ENCODE assay signal across 24 cellular contexts in the genomic region with DNA sequence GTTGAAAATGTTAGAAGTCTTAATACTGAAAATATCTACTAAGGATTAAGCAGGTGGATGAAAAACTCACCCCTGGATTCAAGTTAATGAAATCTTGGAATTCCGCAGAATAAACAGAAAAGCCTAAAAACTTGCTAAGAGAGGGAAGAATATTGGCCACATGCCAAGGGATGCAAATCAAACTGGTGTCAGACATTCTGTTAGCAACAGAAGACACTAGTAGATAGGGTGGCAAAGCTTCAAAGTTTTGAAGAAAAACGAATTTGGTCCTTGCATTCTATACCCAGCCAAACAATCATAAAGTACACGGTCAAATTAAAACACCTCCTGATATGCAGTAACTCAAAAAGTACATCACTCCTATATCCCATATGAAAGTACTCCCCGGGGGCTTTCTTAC.
A peak's percentile ranks its signal among the peaks of the same experiment; 100 is the strongest.
DNase-seq lines count a peak whose midpoint lies in the region; ATAC-seq, FAIRE-seq and TF ChIP-seq lines count a peak whose summit lies in the region.
"Had no signal": no experiment of that assay in that cellular context is flagged by ENCODE, and none has a peak within 500 bp of the region (broad histone marks: within the 10 kb centered on the region; RNA-seq: fewer than 3 reads in every experiment).

No MANE protein-coding gene starts in this region.

- H3K36me3 ChIP-seq in liver (ENCODE audit: control insufficient read depth in 4 of 4, insufficient read depth in 3 of 4, low read depth in 1 of 4, low read length in 3 of 4) = peaks cover 0 to 8% (median 4%) of the 10 kb centered on the region in 4 donors
- no peaks in the 10 kb centered on the region for H3K36me3 ChIP-seq in HepG2 (replicated peaks in 1 of 2; ENCODE audit: control insufficient read depth in 1 of 2, insufficient read depth in 2 of 2, low read length in 2 of 2)
- H3K36me3 ChIP-seq in SK-N-MC (ENCODE audit: insufficient read depth, low read length) = no peaks in the 10 kb centered on the region
- H3K36me3 ChIP-seq in K562 (ENCODE audit: control insufficient read depth, insufficient read depth, low read length) = no peaks in the 10 kb centered on the region
- H3K36me3 ChIP-seq: BE2C, HAP-1 had no signal

- no peak overlapping the region for H2AFZ ChIP-seq in HepG2 (ENCODE audit: low read length)
- H2AFZ ChIP-seq in K562 (ENCODE audit: low read depth, low read length) = no peak overlapping the region

- TF ChIP-seq EP300 in HepG2 (IDR thresholded peaks at IDR 0.05; ENCODE audit: low read depth in 2 of 2, low read length in 2 of 2) (no peak), HepG2 (CRISPR knock-in tag; IDR thresholded peaks at IDR 0.05; ENCODE audit: borderline replicate concordance) (no peak), K562 (IDR thresholded peaks at IDR 0.05; ENCODE audit: low read length) (no peak)

- H3K79me2 ChIP-seq in HepG2 (ENCODE audit: insufficient read depth, low read length) = no peaks in the 10 kb centered on the region
- no peaks in the 10 kb centered on the region for H3K79me2 ChIP-seq in K562 (ENCODE audit: control insufficient read depth, insufficient read depth, low read length)

- POLR2A ChIA-PET in HepG2 (lab: Yijun Ruan, JAX) = no interaction called here
- POLR2A ChIA-PET in K562 (lab: Yijun Ruan, JAX) = no interaction called here

- H3K9ac ChIP-seq in liver (ENCODE audit: low read depth in 1 of 2, low read length in 2 of 2) (no peak overlapping the region), HepG2 (ENCODE audit: insufficient read depth, low read depth, low read length) (no peak overlapping the region), SK-N-MC (ENCODE audit: insufficient read length) (no peak overlapping the region), K562 (ENCODE audit: insufficient read depth in 1 of 2, low read depth in 2 of 2, low read length in 2 of 2) (no peak overlapping the region)

- H3K4me3 ChIP-seq in liver (ENCODE audit: low read depth in 1 of 3, low read length in 3 of 3) = no peak overlapping the region
- H3K4me3 ChIP-seq in HepG2 (replicated peaks in 1 of 3; ENCODE audit: insufficient read depth in 1 of 3, low read depth in 2 of 3, low read length in 3 of 3) = no peak overlapping the region
- H3K4me3 ChIP-seq in SK-N-MC = no peak overlapping the region
- no peak overlapping the region for H3K4me3 ChIP-seq in K562
- H3K4me3 ChIP-seq: A549, HAP-1 had no signal

- H3K4me2 ChIP-seq in HepG2 (ENCODE audit: low read depth, low read length) (no peak overlapping the region), K562 (ENCODE audit: insufficient read depth, low read length) (no peak overlapping the region)

- H3K27me3 ChIP-seq in liver (ENCODE audit: control insufficient read depth in 4 of 4, insufficient read depth in 4 of 4, low read length in 3 of 4) (no peaks in the 10 kb centered on the region), HepG2 (ENCODE audit: control insufficient read depth in 1 of 2, insufficient read depth in 2 of 2, low read length in 2 of 2) (no peaks in the 10 kb centered on the region), K562 (ENCODE audit: control insufficient read depth in 2 of 2, insufficient read depth in 2 of 2, low read length in 2 of 2) (no peaks in the 10 kb centered on the region)
- H3K27me3 ChIP-seq: BE2C had no signal

- TF ChIP-seq CTCF in liver (IDR thresholded peaks at IDR 0.05; ENCODE audit: low read depth, low read length, missing input control) (no peak), HepG2 (CRISPR knock-in tag; IDR thresholded peaks at IDR 0.05) (no peak), K562 (IDR thresholded peaks at IDR 0.05 in 2 of 3, conservative IDR thresholded peaks at IDR 0.05 in 1 of 3; ENCODE audit: insufficient read depth in 2 of 3, low read depth in 1 of 3, low read length in 3 of 3) (no peak)

- H3K27ac ChIP-seq in liver (ENCODE audit: low read depth in 1 of 2, low read length in 2 of 2) (peak overlapping the region; percentile 93 to 99), HepG2 (ENCODE audit: extremely low read length, insufficient read depth, low read length) (no peak overlapping the region), SK-N-MC (no peak overlapping the region), K562 (ENCODE audit: extremely low read depth, low read depth, low read length) (no peak overlapping the region)

- BruUV-seq in HepG2 (replicated peaks; lab: Mats Ljungman, UMichigan) (no TSS peak), K562 (replicated peaks; lab: Mats Ljungman, UMichigan) (no TSS peak)

- no peaks in the 10 kb centered on the region for H3K9me1 ChIP-seq in K562 (ENCODE audit: control insufficient read depth, insufficient read depth, low read length)

- H4K20me1 ChIP-seq in HepG2 (ENCODE audit: insufficient read depth, low read length) (no peaks in the 10 kb centered on the region), K562 (replicated peaks; ENCODE audit: control insufficient read depth, insufficient read depth, low read length) (no peaks in the 10 kb centered on the region)

- no peak for FAIRE-seq in HepG2 (lab: Jason Lieb, UNC)
- no peak for FAIRE-seq in K562 (lab: Jason Lieb, UNC)
- FAIRE-seq: A549, GM18507, H54 had no signal

- 82% methylated on average over 4 of the region's 4 CpGs for WGBS in liver
- 16% methylated on average over 4 of the region's 4 CpGs for WGBS in HepG2 (ENCODE audit: low lambda C conversion rate)
- 55% methylated on average over 4 of the region's 4 CpGs for WGBS in K562 (ENCODE audit: insufficient coverage, low coverage, missing lambda C conversion rate)

- no peak for TF ChIP-seq RAD21 in liver (IDR thresholded peaks at IDR 0.05)
- TF ChIP-seq RAD21 in HepG2 (CRISPR knock-in tag; IDR thresholded peaks at IDR 0.05) = no peak
- TF ChIP-seq RAD21 in K562 (CRISPR knock-in tag; conservative IDR thresholded peaks at IDR 0.05 in 1 of 2, IDR thresholded peaks at IDR 0.05 in 1 of 2) = no peak

- DNase-seq in HepG2 (ENCODE audit: low spot score) (no peak), SK-N-MC (ENCODE audit: low read depth, low spot score) (peak; percentile 14), K562 (ENCODE audit: extremely low read depth in 1 of 4, low spot score in 3 of 4) (peak in 1 of 4 experiments; percentile 17), NCI-H526 treated with DMSO at 0.1 percent for 48 hours (lab: John Stamatoyannopoulos, UW) (no peak)
- DNase-seq: 8988T; ACHN; AML-193; BE2C; C1 segment of cervical spinal cord; Calu3; CD4-positive, alpha-beta memory T cell; COR-L47; DMS53; DMS79 treated with DMSO at 0.1 percent for 48 hours; GF-D8; GOT3; HFFc6 had no signal

- ATAC-seq in HepG2 (no peak), K562 (no peak), GM18502 (IDR thresholded peaks at IDR 0.05; ENCODE audit: poor library complexity, unreplicated experiment) (no peak), HG03571 (IDR thresholded peaks at IDR 0.05; ENCODE audit: unreplicated experiment) (no peak)
- ATAC-seq: A549 had no signal

- CTCF ChIA-PET in HepG2 (lab: Yijun Ruan, JAX; ENCODE audit: low intra/inter-chr PET ratio, low total read pairs) = no interaction called here
- CTCF ChIA-PET in K562 (lab: Yijun Ruan, JAX; ENCODE audit: low intra/inter-chr PET ratio) = no interaction called here

- intact Hi-C loops in HepG2 (cut with micrococcal nuclease; ENCODE audit: unreplicated experiment) = no loop called here
- intact Hi-C loops in K562 (cut with micrococcal nuclease) = no loop called here

- in situ Hi-C loops in HepG2 (cut with HindIII; ENCODE audit: extremely low pct_ligation_motif_present, low pct_unique_long_range_greater_than_20kb) = no loop called here
- in situ Hi-C loops in K562 (cut with MboI) = no loop called here

- H3K9me3 ChIP-seq in liver (ENCODE audit: control insufficient read depth in 4 of 4, low read length in 3 of 4) (no peaks in the 10 kb centered on the region), HepG2 (ENCODE audit: low read length) (no peaks in the 10 kb centered on the region), SK-N-MC (ENCODE audit: low read depth, low read length) (no peaks in the 10 kb centered on the region), K562 (replicated peaks; ENCODE audit: control insufficient read depth, insufficient read depth, low read depth, low read length) (0 out of 2 replicates have a peak, but pooled peaks cover 4% of the 10 kb centered on the region)
- H3K9me3 ChIP-seq: BE2C, HAP-1 had no signal

- H3K4me1 ChIP-seq in liver (ENCODE audit: control insufficient read depth in 4 of 4, insufficient read depth in 4 of 4, low read length in 3 of 4) (peaks cover 3 to 20% (median 13%) of the 10 kb centered on the region in 4 donors), HepG2 (ENCODE audit: insufficient read depth, low read length) (no peaks in the 10 kb centered on the region), K562 (replicated peaks in 1 of 2; ENCODE audit: control insufficient read depth in 2 of 2, insufficient read depth in 2 of 2, low read length in 2 of 2) (no peaks in the 10 kb centered on the region; a peak in 1 of 5 replicates)
- H3K4me1 ChIP-seq: BE2C, HAP-1 had no signal

- no peak for TF ChIP-seq POLR2A in HepG2 (IDR thresholded peaks at IDR 0.05; ENCODE audit: insufficient read depth in 1 of 2, low read depth in 2 of 2, low read length in 2 of 2)
- no peak for TF ChIP-seq POLR2A in K562 (conservative IDR thresholded peaks at IDR 0.05)

TF ChIP-seq in liver, 16 proteins besides CTCF, POLR2A, EP300 and RAD21 (continues in another document):
- TF ChIP-seq EGR1 (IDR thresholded peaks at IDR 0.05; ENCODE audit: low read depth in 2 of 2) (no peak), GABPA (IDR thresholded peaks at IDR 0.05 in 1 of 2, conservative IDR thresholded peaks at IDR 0.05 in 1 of 2) (no peak)

TF ChIP-seq in HepG2, 621 proteins besides CTCF, POLR2A, EP300 and RAD21 (continues in another document):
- TF ChIP-seq ZNF883 (CRISPR knock-in tag; IDR thresholded peaks at IDR 0.05; ENCODE audit: not compliant biosample characterization) (no peak), SMAD3 (CRISPR knock-in tag; IDR thresholded peaks at IDR 0.05) (no peak)
- TF ChIP-seq, protein P1, sequence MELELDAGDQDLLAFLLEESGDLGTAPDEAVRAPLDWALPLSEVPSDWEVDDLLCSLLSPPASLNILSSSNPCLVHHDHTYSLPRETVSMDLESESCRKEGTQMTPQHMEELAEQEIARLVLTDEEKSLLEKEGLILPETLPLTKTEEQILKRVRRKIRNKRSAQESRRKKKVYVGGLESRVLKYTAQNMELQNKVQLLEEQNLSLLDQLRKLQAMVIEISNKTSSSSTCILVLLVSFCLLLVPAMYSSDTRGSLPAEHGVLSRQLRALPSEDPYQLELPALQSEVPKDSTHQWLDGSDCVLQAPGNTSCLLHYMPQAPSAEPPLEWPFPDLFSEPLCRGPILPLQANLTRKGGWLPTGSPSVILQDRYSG (CRISPR knock-in tag; IDR thresholded peaks at IDR 0.05) = no peak

TF ChIP-seq in K562, 482 proteins besides CTCF, POLR2A, EP300 and RAD21 (continues in another document):
- TF ChIP-seq ZNF12 (CRISPR knock-in tag; IDR thresholded peaks at IDR 0.05) (no peak), TRIM28 (IDR thresholded peaks at IDR 0.05) (peak; percentile 41; the same call in 1 of the 2 replicates), ZNF134 (CRISPR knock-in tag; conservative IDR thresholded peaks at IDR 0.05) (no peak), ZNF75A (CRISPR knock-in tag; IDR thresholded peaks at IDR 0.05) (no peak), HNRNPLL (IDR thresholded peaks at IDR 0.05; ENCODE audit: low read depth, low read length, poor library complexity, severe bottlenecking) (no peak), PRMT5 (CRISPR knock-in tag; IDR thresholded peaks at IDR 0.05) (no peak), GTF2E2 (tag; IDR thresholded peaks at IDR 0.05) (no peak), NFIX (CRISPR knock-in tag; IDR thresholded peaks at IDR 0.05; ENCODE audit: low read depth) (peak; percentile 65; the same call in 1 of the 2 replicates), TAF7 (tag; IDR thresholded peaks at IDR 0.05) (no peak)

Comparison
In these comparisons a context has a peak if more than half of its experiments do, and no peak if none do; other contexts are left out.
1. H3K27ac ChIP-seq: peak in liver (2 of 2); none in HepG2 (single experiment), SK-N-MC (single experiment) and K562 (single experiment).